Comparison of ENCODE assay signal across 9 cellular contexts in genomic region chr5:176810687-176811501, GRCh38. TPM values are rescaled to one million over a fixed set of nuclear protein-coding genes. Genes with fewer than 3 reads are reported as not detected.
A peak's percentile ranks its signal among the peaks of the same experiment; 100 is the strongest.
DNase-seq lines count a peak whose midpoint lies in the region; ATAC-seq and TF ChIP-seq lines count a peak whose summit lies in the region.
"Had no signal": no experiment of that assay in that cellular context is flagged by ENCODE, and none has a peak within 500 bp of the region (broad histone marks: within the 10 kb centered on the region; RNA-seq: fewer than 3 reads in every experiment).

No MANE protein-coding gene starts in this region.

- H3K4me1 ChIP-seq in SK-N-SH (ENCODE audit: control insufficient read depth in 1 of 2, insufficient read depth in 2 of 2, low read depth in 1 of 2, low read length in 1 of 2) = peaks cover 0 to 40% of the 10 kb centered on the region in 2 experiments; a peak in 1 of 4 replicates
- peaks cover 5 to 15% (median 7%) of the 10 kb centered on the region in 3 donors for H3K4me1 ChIP-seq in skeletal muscle tissue (ENCODE audit: control insufficient read depth in 3 of 3, insufficient read depth in 3 of 3, low read length in 3 of 3)

- no peaks in the 10 kb centered on the region for H3F3A ChIP-seq in SK-N-SH (replicated peaks; ENCODE audit: insufficient read depth)

- H3K9me2 ChIP-seq in SK-N-SH = no peaks in the 10 kb centered on the region

- H3K79me2 ChIP-seq in SK-N-SH (ENCODE audit: insufficient read depth) = no peaks in the 10 kb centered on the region

- H2AFZ ChIP-seq in SK-N-SH (ENCODE audit: low read depth) = peak overlapping the region; percentile 29; the same call in 1 of the 2 replicates

- intact Hi-C loops in head of caudate nucleus (cut with DNase I) = no loop called here

- H3K9ac ChIP-seq in SK-N-SH (no peak overlapping the region), skeletal muscle tissue (ENCODE audit: low read depth in 1 of 3, low read length in 3 of 3) (no peak overlapping the region)

- H3K36me3 ChIP-seq in SK-N-SH (replicated peaks in 1 of 2; ENCODE audit: control insufficient read depth in 1 of 2, insufficient read depth in 2 of 2, low read length in 1 of 2) = no peaks in the 10 kb centered on the region
- H3K36me3 ChIP-seq in skeletal muscle tissue (ENCODE audit: control insufficient read depth in 3 of 3, insufficient read depth in 3 of 3, low read length in 3 of 3) = no peaks in the 10 kb centered on the region

- CTCF ChIA-PET in SK-N-SH (lab: Yijun Ruan, JAX) = interaction anchor here (0.6 to 16.4 kb wide), 15 partner anchors 15 to 261 kb away, joined by 3 to 167 read pairs (median 9); no protein-coding TSS in a partner anchor
- CTCF ChIA-PET in HEK293T (lab: Yijun Ruan, JAX) = interaction anchor here (1.0 kb wide), 1 partner anchor 150 kb away, joined by 4 read pairs; no protein-coding TSS in a partner anchor

- 19% methylated on average over 12 of the region's 68 CpGs for WGBS in SK-N-SH (ENCODE audit: low lambda C conversion rate)

- H3K4me3 ChIP-seq in SK-N-SH (ENCODE audit: low read depth in 2 of 2, low read length in 1 of 2) = peak overlapping the region; percentile 53
- H3K4me3 ChIP-seq in skeletal muscle tissue (ENCODE audit: low read length in 3 of 3) = peak overlapping the region in 2 of 3 donors; percentile 23 to 49

- no peak for TF ChIP-seq CTCF in SK-N-SH (IDR thresholded peaks at IDR 0.05)

- no peaks in the 10 kb centered on the region for H3K9me3 ChIP-seq in SK-N-SH
- H3K9me3 ChIP-seq in skeletal muscle tissue (ENCODE audit: control insufficient read depth in 3 of 3, low read length in 3 of 3) = no peaks in the 10 kb centered on the region

- DNase-seq in NCI-H82 (lab: John Stamatoyannopoulos, UW) (peak; percentile 36), NCI-H82 treated with DMSO at 0.1 percent for 48 hours (lab: John Stamatoyannopoulos, UW; ENCODE audit: unreplicated experiment) (no peak), SK-N-SH (peak; percentile 65), head of caudate nucleus (peak in 24 of 42 donors; percentile 18 to 73 (median 46)), HEK293T (ENCODE audit: extremely low spot score) (no peak), NCI-H1436 (lab: John Stamatoyannopoulos, UW) (no peak)

- no peak for ATAC-seq in HG03460 (IDR thresholded peaks at IDR 0.05; ENCODE audit: unreplicated experiment)

- H3K27ac ChIP-seq in SK-N-SH (ENCODE audit: low read depth in 2 of 2, low read length in 1 of 2) (peak overlapping the region in 1 of 2 experiments; percentile 70; a peak in 2 of 4 replicates), skeletal muscle tissue (ENCODE audit: low read depth, low read length) (no peak overlapping the region)
- H3K27ac ChIP-seq: C4-2B had no signal

- POLR2A ChIA-PET in SK-N-SH (lab: Yijun Ruan, JAX) = interaction anchor here (0.8 to 1.1 kb wide), 4 partner anchors 10 to 195 kb away, joined by 3 to 5 read pairs (median 3); no protein-coding TSS in a partner anchor
- POLR2A ChIA-PET in HEK293T (lab: Yijun Ruan, JAX) = no interaction called here

- H3K27me3 ChIP-seq in SK-N-SH (ENCODE audit: insufficient read depth) (peaks cover 17% of the 10 kb centered on the region), skeletal muscle tissue (ENCODE audit: control insufficient read depth in 3 of 3, insufficient read depth in 3 of 3, low read length in 3 of 3) (peaks cover 74 to 82% (median 80%) of the 10 kb centered on the region in 3 donors)

- TF ChIP-seq RAD21 in SK-N-SH (IDR thresholded peaks at IDR 0.05; ENCODE audit: low read length) = no peak

- TF ChIP-seq EP300 in SK-N-SH (IDR thresholded peaks at IDR 0.05; ENCODE audit: borderline replicate concordance in 1 of 2, low read depth in 1 of 2, low read length in 1 of 2) = no peak

- no peaks in the 10 kb centered on the region for H4K20me1 ChIP-seq in SK-N-SH (ENCODE audit: insufficient read depth)

- peak overlapping the region; percentile 86 for H3K4me2 ChIP-seq in SK-N-SH

TF ChIP-seq in SK-N-SH, 30 proteins besides CTCF, POLR2A, EP300 and RAD21:
- TF ChIP-seq MEF2A (IDR thresholded peaks at IDR 0.05; ENCODE audit: borderline replicate concordance, low read depth) (no peak), FOXM1 (IDR thresholded peaks at IDR 0.05; ENCODE audit: low read depth) (no peak), FOSL2 (IDR thresholded peaks at IDR 0.05; ENCODE audit: borderline replicate concordance, low read depth) (no peak), USF2 (IDR thresholded peaks at IDR 0.05; ENCODE audit: borderline replicate concordance, low read depth, low read length) (no peak)
- TF ChIP-seq, protein P1, sequence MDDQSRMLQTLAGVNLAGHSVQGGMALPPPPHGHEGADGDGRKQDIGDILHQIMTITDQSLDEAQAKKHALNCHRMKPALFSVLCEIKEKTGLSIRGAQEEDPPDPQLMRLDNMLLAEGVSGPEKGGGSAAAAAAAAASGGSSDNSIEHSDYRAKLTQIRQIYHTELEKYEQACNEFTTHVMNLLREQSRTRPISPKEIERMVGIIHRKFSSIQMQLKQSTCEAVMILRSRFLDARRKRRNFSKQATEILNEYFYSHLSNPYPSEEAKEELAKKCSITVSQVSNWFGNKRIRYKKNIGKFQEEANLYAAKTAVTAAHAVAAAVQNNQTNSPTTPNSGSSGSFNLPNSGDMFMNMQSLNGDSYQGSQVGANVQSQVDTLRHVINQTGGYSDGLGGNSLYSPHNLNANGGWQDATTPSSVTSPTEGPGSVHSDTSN (IDR thresholded peaks at IDR 0.05) = no peak

TF ChIP-seq in HEK293T, 16 proteins besides CTCF, POLR2A, EP300 and RAD21:
- TF ChIP-seq TARDBP (IDR thresholded peaks at IDR 0.05) = no peak
- no peak for TF ChIP-seq LEF1 (IDR thresholded peaks at IDR 0.05; ENCODE audit: borderline replicate concordance)
- no peak for TF ChIP-seq FOXK2 (IDR thresholded peaks at IDR 0.05)
- TF ChIP-seq FOXA1 (IDR thresholded peaks at IDR 0.05) = no peak
- TF ChIP-seq ARNT (IDR thresholded peaks at IDR 0.05) = no peak
- no peak for TF ChIP-seq ELF4 (IDR thresholded peaks at IDR 0.05)
TF ChIP-seq in HEK293T: peak in this region for 0.

RNA-seq across cellular contexts. Expression of gene UNC5A, which starts 0.5 kb away (rescaled TPM):
- 0.46 and 0.55 TPM in 2 replicates for polyA plus RNA-seq in SK-N-SH (2012; rRNA removed)
- polyA plus RNA-seq in SK-N-SH (2012; cell fraction: cytosol; rRNA removed) = 0.27 and 0.98 TPM in 2 replicates
- 0.74 and 1.4 TPM in 2 replicates for polyA plus RNA-seq in SK-N-SH (2012; cell fraction: nucleus; rRNA removed)
- not detected for total RNA-seq in skeletal muscle tissue

Comparison
In these comparisons a context has a peak if more than half of its experiments do, and no peak if none do; other contexts are left out.
1. DNase-seq: peak in NCI-H82 (single experiment), SK-N-SH (single experiment) and head of caudate nucleus (24 of 42); none in NCI-H82 treated with DMSO at 0.1 percent for 48 hours (single experiment), HEK293T (single experiment) and NCI-H1436 (single experiment).